8 cellular contexts compared by ENCODE assay signal in genomic region chr20:57390604-57391438, GRCh38. TPM values are rescaled to one million over a fixed set of nuclear protein-coding genes. Genes with fewer than 3 reads are reported as not detected.
DNase-seq lines count a peak whose midpoint lies in the region; ATAC-seq, FAIRE-seq and TF ChIP-seq lines count a peak whose summit lies in the region.

Gene RBM38 (plus strand): TSS chr20:57391396. CDS start chr20:57391582, 186 bp downstream.

- DNase-seq in D721Med (ENCODE audit: insufficient read length, low spot score) (peak; percentile 78), HuH-7.5 (ENCODE audit: low spot score) (peak; percentile 97), SW 1271 (lab: John Stamatoyannopoulos, UW) (peak; percentile 28 to 52), cardiac septum (ENCODE audit: low spot score) (peak; percentile 91), posterior cingulate gyrus (peak in 9 of 10 donors; percentile 46 to 96 (median 68)), type B pancreatic cell (ENCODE audit: extremely low spot score, unreplicated experiment) (peak; percentile 85)
- DNase-seq in activated naive CD8-positive, alpha-beta T cell treated with anti-CD3 and anti-CD28 coated beads, Interleukin-2, amount 50 U/mL, for 24 hours: peak; percentile 85

- H3K4me3 Mint-ChIP-seq in activated naive CD8-positive, alpha-beta T cell treated with anti-CD3 and anti-CD28 coated beads, Interleukin-2, amount 50 U/mL, for 24 hours: peak within 1 kb of the TSS; percentile 90
- H3K4me3 Mint-ChIP-seq in type B pancreatic cell: peak within 1 kb of the TSS; percentile 89

- intact Hi-C loops in cardiac septum (cut with DNase I) (loop anchor here (10.0 kb wide), 1 partner anchor 324 kb away; the partner anchor contains the start of gene PMEPA1), posterior cingulate gyrus (cut with DNase I) (no loop called here)

- no peak for FAIRE-seq in D721Med (lab: Jason Lieb, UNC)

- peaks cover 50% of the 10 kb centered on the region for H3K4me1 Mint-ChIP-seq in activated naive CD8-positive, alpha-beta T cell treated with anti-CD3 and anti-CD28 coated beads, Interleukin-2, amount 50 U/mL, for 24 hours
- peaks cover 20% of the 10 kb centered on the region for H3K4me1 Mint-ChIP-seq in type B pancreatic cell (ENCODE audit: unreplicated experiment)

- TF ChIP-seq CTCF in D721Med (IDR thresholded peaks at IDR 0.05; ENCODE audit: insufficient read depth, missing control alignments): no peak
- TF ChIP-seq CTCF in type B pancreatic cell (conservative IDR thresholded peaks at IDR 0.05): no peak

- peaks cover 41% of the 10 kb centered on the region for H3K36me3 Mint-ChIP-seq in activated naive CD8-positive, alpha-beta T cell treated with anti-CD3 and anti-CD28 coated beads, Interleukin-2, amount 50 U/mL, for 24 hours (ENCODE audit: low read depth)
- H3K36me3 Mint-ChIP-seq in type B pancreatic cell: peaks cover 1% of the 10 kb centered on the region

- peak; percentile 43 for ATAC-seq in GM21381 (IDR thresholded peaks at IDR 0.05; ENCODE audit: unreplicated experiment)
- ATAC-seq in activated naive CD8-positive, alpha-beta T cell treated with anti-CD3 and anti-CD28 coated beads, Interleukin-2, amount 50 U/mL, for 24 hours: peak; percentile 34

- peak within 1 kb of the TSS; percentile 98 for H3K27ac Mint-ChIP-seq in activated naive CD8-positive, alpha-beta T cell treated with anti-CD3 and anti-CD28 coated beads, Interleukin-2, amount 50 U/mL, for 24 hours
- H3K27ac Mint-ChIP-seq in type B pancreatic cell: peak within 1 kb of the TSS; percentile 88

- H3K9me3 Mint-ChIP-seq in activated naive CD8-positive, alpha-beta T cell treated with anti-CD3 and anti-CD28 coated beads, Interleukin-2, amount 50 U/mL, for 24 hours: no peaks in the 10 kb centered on the region
- no peaks in the 10 kb centered on the region for H3K9me3 Mint-ChIP-seq in type B pancreatic cell

- no peaks in the 10 kb centered on the region for H3K27me3 Mint-ChIP-seq in activated naive CD8-positive, alpha-beta T cell treated with anti-CD3 and anti-CD28 coated beads, Interleukin-2, amount 50 U/mL, for 24 hours
- H3K27me3 Mint-ChIP-seq in type B pancreatic cell: no peaks in the 10 kb centered on the region

RNA-seq across cellular contexts. Expression of gene RBM38, which starts in this region (rescaled TPM):
- total RNA-seq in cardiac septum (63.1 TPM), type B pancreatic cell (ENCODE audit: low replicate concordance) (15.2 and 26.5 TPM in 2 replicates)

Comparison
In these comparisons a context has a peak if more than half of its experiments do, and no peak if none do; other contexts are left out.
1. Peak in every context shown above with its lines: DNase-seq and ATAC-seq.
2. DNase-seq: peak in every context shown above with its lines; median percentile 97 in HuH-7.5; 91 in cardiac septum; 85 in activated naive CD8-positive, alpha-beta T cell treated with anti-CD3 and anti-CD28 coated beads, Interleukin-2, amount 50 U/mL, for 24 hours; 85 in type B pancreatic cell; 78 in D721Med; 68 in posterior cingulate gyrus; 40 in SW 1271.